Comparison of ENCODE assay signal across 28 cellular contexts in genomic region chr9:82216435-82216834, GRCh38.
"Had no signal": no experiment of that assay in that cellular context is flagged by ENCODE, and none has a peak within 500 bp of the region (broad histone marks: within the 10 kb centered on the region; RNA-seq: fewer than 3 reads in every experiment).

No MANE protein-coding gene starts in this region.

- H3K36me3 ChIP-seq: colonic mucosa, esophagus muscularis mucosa, esophagus squamous epithelium, gastrocnemius medialis, gastroesophageal sphincter, heart left ventricle, heart right ventricle had no signal

- FAIRE-seq: colon, endometrium, endothelial cell of umbilical vein, frontal cortex had no signal

- H3K27me3 ChIP-seq: colonic mucosa, esophagus muscularis mucosa, esophagus squamous epithelium, foreskin keratinocyte, gastrocnemius medialis, gastroesophageal sphincter had no signal

- ATAC-seq: effector memory CD8-positive, alpha-beta T cell; esophagus mucosa; foreskin keratinocyte; gastrocnemius medialis; gastroesophageal sphincter; heart left ventricle; heart right ventricle had no signal

- H3K27ac ChIP-seq: colonic mucosa, coronary artery, dorsolateral prefrontal cortex, epithelial cell of prostate, esophagus muscularis mucosa, esophagus squamous epithelium, foreskin keratinocyte, gastrocnemius medialis, gastroesophageal sphincter, heart left ventricle, heart right ventricle had no signal

- H3K4me3 ChIP-seq: colonic mucosa, coronary artery, dorsolateral prefrontal cortex, esophagus muscularis mucosa, esophagus squamous epithelium, gastrocnemius medialis, gastroesophageal sphincter, heart left ventricle, heart right ventricle had no signal

- DNase-seq: colonic mucosa; cortex of kidney; dermis blood vessel endothelial cell; dorsolateral prefrontal cortex; effector CD4-positive, alpha-beta T cell; effector CD8-positive, alpha-beta T cell; effector memory CD4-positive, alpha-beta T cell; effector memory CD8-positive, alpha-beta T cell; endodermal cell; erythroblast; esophagus squamous epithelium; foreskin fibroblast; foreskin keratinocyte; foreskin melanocyte; gastrocnemius medialis; glutamatergic neuron; head of caudate nucleus; heart left ventricle; heart right ventricle had no signal

- H3K9me3 ChIP-seq: colonic mucosa, gastrocnemius medialis, gastroesophageal sphincter had no signal

- H3K4me1 ChIP-seq: colonic mucosa, esophagus muscularis mucosa, esophagus squamous epithelium, foreskin keratinocyte, gastrocnemius medialis, gastroesophageal sphincter, heart left ventricle, heart right ventricle had no signal
